ENCODE assay signal across 8 cellular contexts in genomic region chr16:21556026-21556942, GRCh38. TPM values are rescaled to one million over a fixed set of nuclear protein-coding genes. Genes with fewer than 3 reads are reported as not detected.
A peak's percentile ranks its signal among the peaks of the same experiment; 100 is the strongest.
DNase-seq lines count a peak whose midpoint lies in the region; ATAC-seq and TF ChIP-seq lines count a peak whose summit lies in the region.
"Not testable (repeated sequence)": the region's sequence is repeated elsewhere in the genome, so short reads cannot be mapped to it uniquely, and the experiment has no call there.

No MANE protein-coding gene starts in this region.

- H3K36me3 ChIP-seq in brain microvascular endothelial cell (replicated peaks); mesenchymal stem cell (ENCODE audit: control insufficient read depth in 1 of 2, insufficient read depth in 2 of 2, low read depth in 1 of 2, low read length in 2 of 2); suprapubic skin: not testable (repeated sequence)

- H4K8ac ChIP-seq in mesenchymal stem cell (ENCODE audit: low read length): not testable (repeated sequence)

- not testable (repeated sequence) for H3K4ac ChIP-seq in mesenchymal stem cell (ENCODE audit: low read depth in 1 of 2, low read length in 2 of 2)

- not testable (repeated sequence) for H3K27me3 ChIP-seq in brain microvascular endothelial cell (replicated peaks); suprapubic skin
- peaks cover 4 to 24% of the 10 kb centered on the region in 2 experiments for H3K27me3 ChIP-seq in mesenchymal stem cell (ENCODE audit: control insufficient read depth in 1 of 2, insufficient read depth in 1 of 2, low read length in 2 of 2)

- not testable (repeated sequence) for H2AK5ac ChIP-seq in mesenchymal stem cell (ENCODE audit: low read length, severe bottlenecking)

- not testable (repeated sequence) for H2BK120ac ChIP-seq in mesenchymal stem cell (ENCODE audit: low read depth, low read length)

- not testable (repeated sequence) for H3K14ac ChIP-seq in mesenchymal stem cell (ENCODE audit: low read length in 2 of 2)

- intact Hi-C loops in Right ventricle myocardium inferior (cut with DNase I): loop anchor here (10.0 kb wide), 2 partner anchors 251 to 401 kb away; partner anchors contain the start of genes DNAH3 and LDAF1

- peak; percentile 92 for ATAC-seq in Right ventricle myocardium inferior

- H3K79me1 ChIP-seq in mesenchymal stem cell (replicated peaks; ENCODE audit: low read length, poor library complexity, severe bottlenecking): not testable (repeated sequence)

- H2BK15ac ChIP-seq in mesenchymal stem cell (ENCODE audit: low read depth, poor library complexity, severe bottlenecking): not testable (repeated sequence)

- peak overlapping the region; percentile 78 for H3K9ac ChIP-seq in mesenchymal stem cell (ENCODE audit: low read length)

- not testable (repeated sequence) for H2BK5ac ChIP-seq in mesenchymal stem cell (ENCODE audit: low read depth, low read length, poor library complexity, severe bottlenecking)

- in situ Hi-C loops in brain microvascular endothelial cell (cut with HindIII; ENCODE audit: low pct_ligation_motif_present, low sequenced_read_pairs): not testable (repeated sequence)

- DNase-seq in AG10803 (ENCODE audit: low read depth) (peak; percentile 79), GM04504 (ENCODE audit: low read depth) (peak; percentile 61), NCI-H1694 treated with DMSO at 0.1 percent for 48 hours (lab: John Stamatoyannopoulos, UW) (peak; percentile 6), NCI-H748 (lab: John Stamatoyannopoulos, UW; ENCODE audit: unreplicated experiment) (peak; percentile 90), brain microvascular endothelial cell (peak; percentile 90), Right ventricle myocardium inferior (ENCODE audit: missing footprints) (peak; percentile 83), suprapubic skin (ENCODE audit: low spot score in 2 of 2) (peak; percentile 93 to 95)
- not testable (repeated sequence) for DNase-seq in mesenchymal stem cell

- not testable (repeated sequence) for H3K4me2 ChIP-seq in mesenchymal stem cell (ENCODE audit: low read length, poor library complexity, severe bottlenecking)

- not testable (repeated sequence) for H2BK12ac ChIP-seq in mesenchymal stem cell (ENCODE audit: low read length in 2 of 2)

- H3K18ac ChIP-seq in mesenchymal stem cell (ENCODE audit: low read depth in 1 of 2, low read length in 2 of 2): not testable (repeated sequence)

- TF ChIP-seq EP300 in suprapubic skin (IDR thresholded peaks at IDR 0.05): not testable (repeated sequence)

- not testable (repeated sequence) for H4K91ac ChIP-seq in mesenchymal stem cell (ENCODE audit: low read length)

- not testable (repeated sequence) for TF ChIP-seq POLR2A in suprapubic skin (IDR thresholded peaks at IDR 0.05)

- H3K4me3 ChIP-seq in AG10803 (ENCODE audit: low read length) (peak overlapping the region; percentile 8), mesenchymal stem cell (ENCODE audit: insufficient read depth in 1 of 2, low read depth in 1 of 2, low read length in 2 of 2) (peak overlapping the region in 1 of 2 experiments; percentile 40)
- H3K4me3 ChIP-seq in brain microvascular endothelial cell (ENCODE audit: low read depth, low read length); suprapubic skin: not testable (repeated sequence)

- not testable (repeated sequence) for TF ChIP-seq CTCF in AG10803 (conservative IDR thresholded peaks at IDR 0.05; ENCODE audit: low read length); brain microvascular endothelial cell (IDR thresholded peaks at IDR 0.05; ENCODE audit: low read depth, low read length, missing control alignments); suprapubic skin (IDR thresholded peaks at IDR 0.05)

- not testable (repeated sequence) for H2AFZ ChIP-seq in mesenchymal stem cell (ENCODE audit: low read depth, low read length)

- H3K9me3 ChIP-seq in mesenchymal stem cell (ENCODE audit: control insufficient read depth, low read length); suprapubic skin: not testable (repeated sequence)

- not testable (repeated sequence) for H3K4me1 ChIP-seq in mesenchymal stem cell (ENCODE audit: control insufficient read depth, insufficient read depth, low read depth, low read length)
- peaks cover 16% of the 10 kb centered on the region for H3K4me1 ChIP-seq in suprapubic skin

- not testable (repeated sequence) for H3K23ac ChIP-seq in mesenchymal stem cell (ENCODE audit: low read length in 2 of 2)

- not testable (repeated sequence) for H3K27ac ChIP-seq in brain microvascular endothelial cell; mesenchymal stem cell (ENCODE audit: low read length, poor library complexity, severe bottlenecking); suprapubic skin

- 86% methylated on average over 11 of the region's 18 CpGs for WGBS in mesenchymal stem cell
- WGBS in suprapubic skin: 59% methylated on average over 16 of the region's 18 CpGs

RNA-seq across cellular contexts. Expression of gene METTL9, which starts 43.1 kb away (rescaled TPM):
- total RNA-seq in Right ventricle myocardium inferior: 43.7 TPM
- polyA plus RNA-seq in mesenchymal stem cell (2013, experiment 1 of 2): 113 TPM
- 117 TPM for polyA plus RNA-seq in mesenchymal stem cell (2013, experiment 2 of 2)
- 100 to 1,000 TPM in 1 of 4 donors, 10 to 100 TPM in 3; 76.3 to 105 (median 85.7) TPM for total RNA-seq in suprapubic skin
